In genomic region chr17:44556114-44556853, GRCh38 we compare ENCODE assay signal across 8 cellular contexts. TPM values are rescaled to one million over a fixed set of nuclear protein-coding genes. Genes with fewer than 3 reads are reported as not detected.
A peak's percentile ranks its signal among the peaks of the same experiment; 100 is the strongest.
DNase-seq lines count a peak whose midpoint lies in the region; ATAC-seq and TF ChIP-seq lines count a peak whose summit lies in the region.

No MANE protein-coding gene starts in this region.

- in situ Hi-C loops in GM13977 (cut with MboI; ENCODE audit: low pct_unique_long_range_greater_than_20kb, low sequenced_read_pairs, unreplicated experiment): no loop called here

- intact Hi-C loops in left ventricle myocardium superior (cut with micrococcal nuclease): no loop called here

- peak overlapping the region; percentile 78 for H3K4me3 ChIP-seq in AG10803 (ENCODE audit: low read length)

- TF ChIP-seq CTCF in AG10803 (conservative IDR thresholded peaks at IDR 0.05; ENCODE audit: low read length) (no peak), GM13977 (IDR thresholded peaks at IDR 0.05; ENCODE audit: extremely low read depth, insufficient read depth, missing control alignments) (no peak)

- DNase-seq in AG10803 (ENCODE audit: low read depth): peak; percentile 67
- peak; percentile 81 for DNase-seq in GM13977 (ENCODE audit: low spot score)
- peak; percentile 74 for DNase-seq in NCI-H748 (lab: John Stamatoyannopoulos, UW; ENCODE audit: unreplicated experiment)
- DNase-seq in amniotic epithelial cell (ENCODE audit: low read depth): peak; percentile 68
- no peak for DNase-seq in left ventricle myocardium superior
- DNase-seq in pons (ENCODE audit: low spot score): peak; percentile 58
- no peak for DNase-seq in GOT3 (lab: John Stamatoyannopoulos, UW)

- ATAC-seq in left ventricle myocardium superior (peak; percentile 80), HG02642 (IDR thresholded peaks at IDR 0.05; ENCODE audit: poor library complexity, unreplicated experiment) (no peak)

RNA-seq across cellular contexts. Expression of gene FZD2, which starts 1.0 kb away (rescaled TPM):
- 3.1 TPM for total RNA-seq in left ventricle myocardium superior

RNA-seq across cellular contexts. Expression of gene GPATCH8, which starts 53.1 kb away (rescaled TPM):
- 19.8 TPM for total RNA-seq in left ventricle myocardium superior

Comparison
In these comparisons a context has a peak if more than half of its experiments do, and no peak if none do; other contexts are left out.
1. DNase-seq: peak in AG10803 (single experiment), GM13977 (single experiment), NCI-H748 (single experiment), amniotic epithelial cell (single experiment) and pons (single experiment); none in left ventricle myocardium superior (single experiment) and GOT3 (single experiment).